ENCODE assay signal across 24 cellular contexts in the genomic region with DNA sequence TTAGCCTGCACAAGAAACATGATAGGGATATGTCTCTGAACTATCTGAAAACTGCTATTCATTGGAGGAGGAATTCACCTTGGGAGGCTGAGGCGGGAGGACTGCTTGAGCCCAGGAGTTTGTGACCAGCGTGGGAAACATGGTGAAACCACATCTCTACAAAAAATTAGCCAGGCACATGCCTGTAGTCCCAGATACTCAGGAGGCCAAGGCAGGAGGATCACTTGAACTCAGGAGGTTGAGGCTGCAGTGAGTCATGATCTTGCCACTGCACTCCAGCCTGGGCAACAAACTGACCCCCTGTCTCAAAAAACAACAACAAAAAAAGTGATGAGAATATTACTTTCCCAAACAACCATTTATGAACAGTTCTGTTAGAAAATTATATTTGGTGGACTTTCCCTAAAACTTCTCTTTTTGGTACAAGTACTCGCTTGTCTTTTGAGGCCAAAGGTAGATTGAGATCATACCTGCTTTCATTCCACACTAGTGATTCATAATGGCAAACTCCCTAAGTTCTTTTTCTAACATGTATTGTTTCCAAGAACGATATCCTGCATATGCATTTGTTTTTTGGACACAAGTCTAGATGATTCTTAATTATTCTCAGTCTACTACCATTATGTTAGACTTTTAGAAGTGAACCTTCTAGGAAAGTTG. TPM values are rescaled to one million over a fixed set of nuclear protein-coding genes. Genes with fewer than 3 reads are reported as not detected.
DNase-seq lines count a peak whose midpoint lies in the region; ATAC-seq, FAIRE-seq and TF ChIP-seq lines count a peak whose summit lies in the region.
"Had no signal": no experiment of that assay in that cellular context is flagged by ENCODE, and none has a peak within 500 bp of the region (broad histone marks: within the 10 kb centered on the region; RNA-seq: fewer than 3 reads in every experiment).

No MANE protein-coding gene starts in this region.

- dilution Hi-C loops in mammary epithelial cell (cut with HindIII; ENCODE audit: low sequenced_read_pairs): no loop called here
- dilution Hi-C loops in keratinocyte (cut with MboI; ENCODE audit: extremely low pct_ligation_motif_present, low sequenced_read_pairs): no loop called here

- H3K4me3 Mint-ChIP-seq in stimulated activated naive B cell treated with anti-CD40 and anti-IgM and Interleukin-4, amounts not matched to agents 10 μg/mL and 1 μg/mL and 100 μg/mL, for 72 hours: no peak overlapping the region
- H3K4me3 Mint-ChIP-seq in immature natural killer cell: no peak overlapping the region
- H3K4me3 Mint-ChIP-seq: B cell had no signal

- H3K9me1 ChIP-seq in keratinocyte (ENCODE audit: control insufficient read depth, extremely low read depth, insufficient read depth, low read length): no peaks in the 10 kb centered on the region

- peak overlapping the region; percentile 36 for H3K4me2 ChIP-seq in mammary epithelial cell (ENCODE audit: insufficient read depth, low read depth, low read length)
- peak overlapping the region; percentile 47 for H3K4me2 ChIP-seq in keratinocyte (ENCODE audit: control insufficient read depth, extremely low read depth, insufficient read depth, low read depth, low read length)

- peak; percentile 81 for FAIRE-seq in keratinocyte (lab: Jason Lieb, UNC)
- FAIRE-seq: GM12892, GM19239, H54, K562 had no signal

- H2AFZ ChIP-seq in mammary epithelial cell (ENCODE audit: low read depth, low read length) (no peak overlapping the region), keratinocyte (ENCODE audit: control insufficient read depth, low read length) (peak overlapping the region; percentile 40)

- H3K27me3 ChIP-seq in RWPE2 (ENCODE audit: insufficient read depth, poor library complexity, severe bottlenecking): no peaks in the 10 kb centered on the region
- no peaks in the 10 kb centered on the region for H3K27me3 ChIP-seq in mammary epithelial cell (ENCODE audit: insufficient read depth, low read length)
- no peaks in the 10 kb centered on the region for H3K27me3 ChIP-seq in keratinocyte (ENCODE audit: control insufficient read depth, extremely low read depth, insufficient read depth, low read length)
- H3K27me3 ChIP-seq in esophagus muscularis mucosa: no peaks in the 10 kb centered on the region

- H4K20me1 ChIP-seq in mammary epithelial cell (ENCODE audit: insufficient read depth, low read length) (no peaks in the 10 kb centered on the region), keratinocyte (ENCODE audit: control insufficient read depth, extremely low read depth, insufficient read depth, low read length) (no peaks in the 10 kb centered on the region)

- peak overlapping the region; percentile 66 for H3K27ac ChIP-seq in RWPE2 (ENCODE audit: poor library complexity, severe bottlenecking)
- peak overlapping the region; percentile 40 for H3K27ac ChIP-seq in mammary epithelial cell (ENCODE audit: insufficient read depth, low read depth, low read length)
- H3K27ac ChIP-seq in keratinocyte (ENCODE audit: control insufficient read depth, insufficient read depth, low read length): peak overlapping the region; percentile 77
- H3K27ac ChIP-seq in esophagus muscularis mucosa (replicated peaks in 1 of 4): no peak overlapping the region
- H3K27ac ChIP-seq: C4-2B, SK-N-MC had no signal

- intact Hi-C loops in mammary epithelial cell (cut with micrococcal nuclease) (no loop called here), esophagus muscularis mucosa (cut with DNase I) (no loop called here)

- H3K4me1 Mint-ChIP-seq in stimulated activated naive B cell treated with anti-CD40 and anti-IgM and Interleukin-4, amounts not matched to agents 10 μg/mL and 1 μg/mL and 100 μg/mL, for 72 hours: peaks cover 0 to 2% of the 10 kb centered on the region in 2 donors
- H3K4me1 Mint-ChIP-seq in immature natural killer cell: peaks cover 0 to 4% of the 10 kb centered on the region in 2 donors
- H3K4me1 Mint-ChIP-seq: B cell had no signal

- DNase-seq in RWPE2 (ENCODE audit: low spot score): no peak
- DNase-seq in mammary epithelial cell: peak; percentile 82
- DNase-seq in keratinocyte (ENCODE audit: low read depth, low spot score): peak; percentile 40
- DNase-seq in stimulated activated naive B cell treated with anti-CD40 and anti-IgM and Interleukin-4, amounts not matched to agents 10 μg/mL and 1 μg/mL and 100 μg/mL, for 72 hours: no peak
- no peak for DNase-seq in immature natural killer cell
- DNase-seq in activated CD4-positive, CD25-positive, alpha-beta regulatory T cell treated with anti-CD3 and anti-CD28 coated beads, Interleukin-2, amount 50 U/mL, for 72 hours: no peak
- no peak for DNase-seq in esophagus muscularis mucosa (ENCODE audit: extremely low spot score)
- DNase-seq: Calu3, DMS79 treated with DMSO at 0.1 percent for 48 hours, Kasumi-1, MV-4-11, NCI-H1105 treated with DMSO at 0.1 percent for 48 hours, NCI-H2029 treated with DMSO at 0.1 percent for 48 hours, NCI-H446 treated with DMSO at 0.1 percent for 48 hours, NCI-H526 treated with DMSO at 0.1 percent for 48 hours, RPMI8226, SHP77 treated with DMSO at 0.1 percent for 48 hours had no signal

- peak overlapping the region; percentile 42 for H3K27ac Mint-ChIP-seq in stimulated activated naive B cell treated with anti-CD40 and anti-IgM and Interleukin-4, amounts not matched to agents 10 μg/mL and 1 μg/mL and 100 μg/mL, for 72 hours
- no peak overlapping the region for H3K27ac Mint-ChIP-seq in immature natural killer cell
- H3K27ac Mint-ChIP-seq: B cell had no signal

- H3K9ac ChIP-seq in mammary epithelial cell (ENCODE audit: insufficient read depth, low read length): no peak overlapping the region
- H3K9ac ChIP-seq in keratinocyte (ENCODE audit: control insufficient read depth, extremely low read depth, insufficient read depth, low read length): peak overlapping the region; percentile 14

- H3K36me3 Mint-ChIP-seq in stimulated activated naive B cell treated with anti-CD40 and anti-IgM and Interleukin-4, amounts not matched to agents 10 μg/mL and 1 μg/mL and 100 μg/mL, for 72 hours: peaks cover 14 to 41% of the 10 kb centered on the region in 2 donors
- H3K36me3 Mint-ChIP-seq in immature natural killer cell: peaks cover 3 to 21% (median 15%) of the 10 kb centered on the region in 3 donors

- H3K9me3 Mint-ChIP-seq in stimulated activated naive B cell treated with anti-CD40 and anti-IgM and Interleukin-4, amounts not matched to agents 10 μg/mL and 1 μg/mL and 100 μg/mL, for 72 hours: no peaks in the 10 kb centered on the region
- H3K9me3 Mint-ChIP-seq in immature natural killer cell: no peaks in the 10 kb centered on the region

- ATAC-seq in RWPE2 (ENCODE audit: low read depth): peak; percentile 86
- no peak for ATAC-seq in stimulated activated naive B cell treated with anti-CD40 and anti-IgM and Interleukin-4, amounts not matched to agents 10 μg/mL and 1 μg/mL and 100 μg/mL, for 72 hours (replicated peaks)
- ATAC-seq: K562 had no signal

- no peaks in the 10 kb centered on the region for H3K79me2 ChIP-seq in mammary epithelial cell (ENCODE audit: insufficient read depth, low read length)
- H3K79me2 ChIP-seq in keratinocyte (ENCODE audit: control insufficient read depth, insufficient read depth, low read length): no peaks in the 10 kb centered on the region

- H3K4me1 ChIP-seq in RWPE2 (ENCODE audit: insufficient read depth, poor library complexity, severe bottlenecking): peaks cover 13% of the 10 kb centered on the region
- peaks cover 13% of the 10 kb centered on the region for H3K4me1 ChIP-seq in mammary epithelial cell (ENCODE audit: insufficient read depth, low read length)
- H3K4me1 ChIP-seq in keratinocyte (ENCODE audit: control insufficient read depth, extremely low read depth, insufficient read depth, low read length): peaks cover 12% of the 10 kb centered on the region
- H3K4me1 ChIP-seq in esophagus muscularis mucosa: no peaks in the 10 kb centered on the region

- no peak for TF ChIP-seq EP300 in esophagus muscularis mucosa (IDR thresholded peaks at IDR 0.05)

- no peaks in the 10 kb centered on the region for H3K27me3 Mint-ChIP-seq in stimulated activated naive B cell treated with anti-CD40 and anti-IgM and Interleukin-4, amounts not matched to agents 10 μg/mL and 1 μg/mL and 100 μg/mL, for 72 hours
- no peaks in the 10 kb centered on the region for H3K27me3 Mint-ChIP-seq in immature natural killer cell (ENCODE audit: low read depth in 3 of 3)
- H3K27me3 Mint-ChIP-seq: B cell had no signal

- CTCF ChIA-PET in mammary epithelial cell (lab: Charles Lee; ENCODE audit: low non-redundant PET): no interaction called here

- H3K4me3 ChIP-seq in RWPE2 (ENCODE audit: severe bottlenecking) (no peak overlapping the region), mammary epithelial cell (replicated peaks in 1 of 3; ENCODE audit: insufficient read depth in 1 of 3, low read depth in 2 of 3, low read length in 3 of 3) (no peak overlapping the region), keratinocyte (ENCODE audit: control insufficient read depth in 2 of 3, extremely low read depth in 1 of 3, insufficient read depth in 2 of 3, low read depth in 1 of 3, low read length in 3 of 3) (no peak overlapping the region), esophagus muscularis mucosa (no peak overlapping the region)
- H3K4me3 ChIP-seq: K562, SK-N-MC had no signal

- TF ChIP-seq POLR2A in esophagus muscularis mucosa (IDR thresholded peaks at IDR 0.05; ENCODE audit: low read depth): no peak

- no TSS peak for BruUV-seq in mammary epithelial cell (replicated peaks; lab: Mats Ljungman, UMichigan)

- in situ Hi-C loops in mammary epithelial cell (cut with MboI; ENCODE audit: low sequenced_read_pairs in 2 of 2): no loop called here

- H3K36me3 ChIP-seq in RWPE2 (ENCODE audit: low read depth) (peaks cover 10% of the 10 kb centered on the region), mammary epithelial cell (ENCODE audit: insufficient read depth, low read length) (peaks cover 3% of the 10 kb centered on the region), keratinocyte (ENCODE audit: control insufficient read depth in 2 of 2, extremely low read depth in 1 of 2, insufficient read depth in 2 of 2, low read length in 2 of 2) (peaks cover 0 to 4% of the 10 kb centered on the region in 2 experiments), esophagus muscularis mucosa (peaks cover 4 to 38% (median 24%) of the 10 kb centered on the region in 4 donors)

- TF ChIP-seq CTCF in RWPE2 (IDR thresholded peaks at IDR 0.05; ENCODE audit: poor library complexity, severe bottlenecking) (no peak), mammary epithelial cell (conservative IDR thresholded peaks at IDR 0.05 in 1 of 2, IDR thresholded peaks at IDR 0.05 in 1 of 2; ENCODE audit: extremely low read depth in 1 of 2, insufficient read depth in 1 of 2, low read depth in 1 of 2, low read length in 2 of 2) (no peak), keratinocyte (optimal IDR thresholded peaks at IDR 0.05 in 1 of 3, IDR thresholded peaks at IDR 0.05 in 1 of 3, conservative IDR thresholded peaks at IDR 0.05 in 1 of 3; ENCODE audit: extremely low read depth in 1 of 3, insufficient read depth in 2 of 3, low read length in 3 of 3) (no peak), esophagus muscularis mucosa (IDR thresholded peaks at IDR 0.05) (no peak)

- H3K9me3 ChIP-seq in RWPE2 (ENCODE audit: severe bottlenecking) (no peaks in the 10 kb centered on the region), mammary epithelial cell (replicated peaks; ENCODE audit: insufficient read depth, low read length) (no peaks in the 10 kb centered on the region), keratinocyte (ENCODE audit: control insufficient read depth, low read depth, low read length) (no peaks in the 10 kb centered on the region), esophagus muscularis mucosa (no peaks in the 10 kb centered on the region)

- 3% methylated on average over 3 of the region's 4 CpGs for WGBS in mammary epithelial cell (ENCODE audit: low coverage, missing lambda C conversion rate)
- WGBS in esophagus muscularis mucosa: 93% methylated on average over 4 of the region's 4 CpGs

RNA-seq across cellular contexts. Expression of a gene that starts 33.4 kb away (rescaled TPM):
- total RNA-seq in mammary epithelial cell (10 to 100 TPM; 22.0 to 36.5 TPM), esophagus muscularis mucosa (10 to 100 TPM; 26.3 to 43.6 (median 29.5) TPM)
- polyA plus RNA-seq in mammary epithelial cell (12.2 TPM), keratinocyte (15.9 to 25.8 TPM (median 16.2 TPM) in 3 replicates), immature natural killer cell (10 to 100 TPM; 23.5 to 57.6 (median 23.6) TPM)
- polyA minus RNA-seq in mammary epithelial cell (3.7 TPM), keratinocyte (0.92 to 17.6 TPM (median 11.1 TPM) in 3 replicates)
- 40.7 TPM for polyA plus RNA-seq in keratinocyte (2011; ENCODE audit: low read depth)
- polyA plus RNA-seq in keratinocyte (2011; cell fraction: cytosol; rRNA removed): 11.9 and 18.8 TPM in 2 replicates
- polyA plus RNA-seq in keratinocyte (2011; cell fraction: nucleus; rRNA removed): 24.4 and 32.6 TPM in 2 replicates
- 12.3 and 12.6 TPM in 2 replicates for polyA plus RNA-seq in keratinocyte (2012; ENCODE audit: low replicate concordance)
- 5.2 TPM for polyA minus RNA-seq in keratinocyte (2011; cell fraction: cytosol; rRNA and poly(A)+ RNA removed)
- 3.4 and 15.6 TPM in 2 replicates for polyA minus RNA-seq in keratinocyte (2011; cell fraction: nucleus; rRNA and poly(A)+ RNA removed)

Comparison
In these comparisons a context has a peak if more than half of its experiments do, and no peak if none do; other contexts are left out.
1. DNase-seq: peak in mammary epithelial cell (single experiment) and keratinocyte (single experiment); none in RWPE2 (single experiment), stimulated activated naive B cell treated with anti-CD40 and anti-IgM and Interleukin-4, amounts not matched to agents 10 μg/mL and 1 μg/mL and 100 μg/mL, for 72 hours (single experiment), immature natural killer cell (0 of 3), activated CD4-positive, CD25-positive, alpha-beta regulatory T cell treated with anti-CD3 and anti-CD28 coated beads, Interleukin-2, amount 50 U/mL, for 72 hours (single experiment) and esophagus muscularis mucosa (single experiment).
2. H3K27ac ChIP-seq: peak in RWPE2 (single experiment), mammary epithelial cell (single experiment) and keratinocyte (single experiment); none in esophagus muscularis mucosa (0 of 4).